Comparison of ENCODE assay signal across 1 cellular context in the genomic region with DNA sequence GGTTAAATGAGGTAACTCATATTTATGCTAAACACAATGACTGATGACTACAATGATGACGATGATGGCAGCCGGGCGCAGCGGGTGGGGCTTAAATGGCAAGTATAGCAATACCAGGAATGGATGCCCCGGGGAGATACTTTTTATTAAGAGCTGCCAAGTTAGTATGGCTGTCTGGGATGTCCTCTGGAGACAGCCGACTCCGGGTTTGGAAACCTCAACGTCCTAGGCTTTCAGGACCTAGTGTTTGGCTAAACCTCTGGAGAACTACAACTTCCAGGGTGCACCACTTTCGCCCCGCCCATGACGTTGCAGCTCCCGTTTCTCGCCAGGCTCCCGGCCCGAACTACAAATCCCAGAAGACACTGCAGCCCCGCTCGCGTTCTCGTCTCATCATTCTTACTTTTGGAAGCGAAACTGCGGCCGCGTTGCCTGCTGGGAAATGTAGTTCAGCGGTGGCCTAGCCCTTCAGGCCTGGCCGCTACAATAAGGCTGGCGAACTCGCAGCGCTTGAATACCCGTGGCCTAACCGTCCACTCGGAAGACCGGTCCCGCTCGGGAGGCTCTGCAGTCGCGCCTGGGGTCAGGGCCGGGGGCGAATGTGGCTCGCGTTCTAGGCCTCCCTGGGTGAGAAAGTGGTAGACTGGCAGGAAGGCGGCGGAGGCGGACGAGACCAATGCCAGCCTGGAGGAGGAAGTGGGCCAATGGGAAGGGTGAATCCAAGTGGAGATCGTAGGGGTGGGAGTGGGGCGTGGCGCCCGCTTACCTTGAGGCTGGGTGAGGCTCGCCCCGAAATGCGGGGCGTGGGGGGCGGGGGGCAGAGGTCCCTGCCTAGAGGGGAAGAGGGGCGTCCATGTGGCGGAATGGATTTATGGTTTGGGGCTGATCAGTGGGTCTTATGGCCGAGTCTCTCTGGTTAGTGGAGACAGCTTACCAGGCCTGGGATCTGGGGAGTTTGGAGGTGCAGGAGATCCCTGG.
TF ChIP-seq lines count a peak whose summit lies in the region.

A gene (plus strand): TSS at position 463 of the 978 bp plus-strand sequence. CDS start 2,221 bp downstream, outside the sequence.

TF ChIP-seq in HCT116, 20 proteins besides CTCF, POLR2A, EP300 and RAD21 (continued from another document):
- TF ChIP-seq, protein P1, sequence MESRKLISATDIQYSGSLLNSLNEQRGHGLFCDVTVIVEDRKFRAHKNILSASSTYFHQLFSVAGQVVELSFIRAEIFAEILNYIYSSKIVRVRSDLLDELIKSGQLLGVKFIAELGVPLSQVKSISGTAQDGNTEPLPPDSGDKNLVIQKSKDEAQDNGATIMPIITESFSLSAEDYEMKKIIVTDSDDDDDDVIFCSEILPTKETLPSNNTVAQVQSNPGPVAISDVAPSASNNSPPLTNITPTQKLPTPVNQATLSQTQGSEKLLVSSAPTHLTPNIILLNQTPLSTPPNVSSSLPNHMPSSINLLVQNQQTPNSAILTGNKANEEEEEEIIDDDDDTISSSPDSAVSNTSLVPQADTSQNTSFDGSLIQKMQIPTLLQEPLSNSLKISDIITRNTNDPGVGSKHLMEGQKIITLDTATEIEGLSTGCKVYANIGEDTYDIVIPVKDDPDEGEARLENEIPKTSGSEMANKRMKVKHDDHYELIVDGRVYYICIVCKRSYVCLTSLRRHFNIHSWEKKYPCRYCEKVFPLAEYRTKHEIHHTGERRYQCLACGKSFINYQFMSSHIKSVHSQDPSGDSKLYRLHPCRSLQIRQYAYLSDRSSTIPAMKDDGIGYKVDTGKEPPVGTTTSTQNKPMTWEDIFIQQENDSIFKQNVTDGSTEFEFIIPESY (IDR thresholded peaks at IDR 0.05; ENCODE audit: extremely low read depth, insufficient replicate concordance, low read length) = peak; percentile 93
- TF ChIP-seq, protein P2, sequence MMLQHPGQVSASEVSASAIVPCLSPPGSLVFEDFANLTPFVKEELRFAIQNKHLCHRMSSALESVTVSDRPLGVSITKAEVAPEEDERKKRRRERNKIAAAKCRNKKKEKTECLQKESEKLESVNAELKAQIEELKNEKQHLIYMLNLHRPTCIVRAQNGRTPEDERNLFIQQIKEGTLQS (IDR thresholded peaks at IDR 0.05) = no peak
- TF ChIP-seq CEBPB (IDR thresholded peaks at IDR 0.05; ENCODE audit: low read depth) (no peak), POLR2AphosphoS5 (IDR thresholded peaks at IDR 0.05; ENCODE audit: low read depth, low read length) (peak; percentile 75), SIN3A (IDR thresholded peaks at IDR 0.05; ENCODE audit: low read depth) (no peak), CBX3 (IDR thresholded peaks at IDR 0.05; ENCODE audit: low read depth) (no peak), YY1 (IDR thresholded peaks at IDR 0.05; ENCODE audit: extremely low read depth, insufficient replicate concordance, low read depth, low read length) (no peak), ELF1 (IDR thresholded peaks at IDR 0.05; ENCODE audit: borderline replicate concordance, low read depth) (peak; percentile 51; the same call in 1 of the 2 replicates), EGR1 (IDR thresholded peaks at IDR 0.05; ENCODE audit: low read depth) (no peak), ZFX (IDR thresholded peaks at IDR 0.05) (peak; percentile 98)
